ENCODE assay signal across 11 cellular contexts in the genomic region with DNA sequence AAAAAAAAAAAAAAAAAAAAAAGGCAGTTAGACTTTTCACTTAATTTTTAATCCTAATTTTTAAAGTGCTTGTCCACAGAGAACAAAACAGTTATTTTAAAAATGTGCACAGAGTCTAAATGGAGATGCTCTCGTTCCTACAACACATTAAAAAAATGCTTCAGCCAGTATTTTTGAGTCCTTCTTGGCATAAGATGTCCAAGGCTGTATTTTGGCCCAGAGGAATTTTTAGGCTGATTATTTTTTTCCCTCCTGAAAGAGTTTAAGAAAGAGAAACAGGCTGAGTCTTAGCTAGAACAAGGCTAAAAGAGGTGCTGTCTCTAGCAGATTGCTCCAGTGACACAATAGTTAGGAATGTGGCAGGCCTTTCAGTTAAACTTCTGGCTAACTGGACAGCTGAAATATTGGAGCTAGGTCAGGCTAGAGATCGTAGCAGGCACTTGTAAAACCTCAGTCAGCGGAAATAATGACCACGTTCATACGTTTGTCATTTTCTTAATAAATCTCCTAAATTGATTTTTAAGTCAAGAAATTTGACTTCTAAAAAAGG.
DNase-seq lines count a peak whose midpoint lies in the region; ATAC-seq and TF ChIP-seq lines count a peak whose summit lies in the region.
"Had no signal": no experiment of that assay in that cellular context is flagged by ENCODE, and none has a peak within 500 bp of the region (broad histone marks: within the 10 kb centered on the region; RNA-seq: fewer than 3 reads in every experiment).

No MANE protein-coding gene starts in this region.

- no peak for TF ChIP-seq RAD21 in IMR-90 (IDR thresholded peaks at IDR 0.05; ENCODE audit: low read length)

- H2BK15ac ChIP-seq in IMR-90 (ENCODE audit: low read depth, low read length), result no peak overlapping the region

- no peaks in the 10 kb centered on the region for H3K79me1 ChIP-seq in IMR-90 (ENCODE audit: low read depth in 1 of 2, low read length in 2 of 2)

- WGBS in IMR-90 (ENCODE audit: extremely low coverage in 2 of 2, insufficient read length in 1 of 2), 2 experiments, result no CpG with 5 or more reads among the region's 5 CpGs

- no peaks in the 10 kb centered on the region for H4K20me1 ChIP-seq in IMR-90 (ENCODE audit: insufficient read depth, low read length)

- TF ChIP-seq POLR2A in IMR-90 (IDR thresholded peaks at IDR 0.05; ENCODE audit: low read depth, low read length), result no peak

- POLR2A ChIA-PET in IMR-90 (lab: Charles Lee; ENCODE audit: unreplicated experiment), result interaction anchor here (0.6 kb wide), 1 partner anchor 352 kb away, joined by 3 read pairs; no protein-coding TSS in a partner anchor

- H2BK5ac ChIP-seq in IMR-90 (ENCODE audit: low read depth, low read length, poor library complexity, severe bottlenecking), result no peak overlapping the region

- H3K56ac ChIP-seq in IMR-90 (ENCODE audit: extremely low read depth, insufficient read depth, low read length), result no peak overlapping the region

- H4K5ac ChIP-seq in IMR-90 (ENCODE audit: low read depth, low read length), result no peak overlapping the region

- no peak overlapping the region for H3K4me2 ChIP-seq in IMR-90 (ENCODE audit: low read depth, low read length)

- TF ChIP-seq CTCF in IMR-90 (conservative IDR thresholded peaks at IDR 0.05; ENCODE audit: low read depth, low read length) (no peak), upper lobe of right lung (IDR thresholded peaks at IDR 0.05) (no peak)

- intact Hi-C loops in IMR-90 (cut with micrococcal nuclease), result no loop called here
- intact Hi-C loops in upper lobe of right lung (cut with DNase I), result no loop called here

- H3K27me3 ChIP-seq in IMR-90 (ENCODE audit: control insufficient read depth, insufficient read depth, low read length) (no peaks in the 10 kb centered on the region), upper lobe of right lung (no peaks in the 10 kb centered on the region)

- no peaks in the 10 kb centered on the region for H3K9me1 ChIP-seq in IMR-90 (ENCODE audit: insufficient read depth, low read length)

- H4K8ac ChIP-seq in IMR-90 (ENCODE audit: low read depth in 2 of 2, low read length in 2 of 2), result no peak overlapping the region

- H3K23ac ChIP-seq in IMR-90 (ENCODE audit: low read depth, low read length), result no peak overlapping the region

- H2AK9ac ChIP-seq in IMR-90 (replicated peaks; ENCODE audit: low read depth, low read length, poor library complexity), result no peak overlapping the region

- no peak overlapping the region for H3K14ac ChIP-seq in IMR-90 (replicated peaks; ENCODE audit: low read depth, low read length)

- H3K4me3 ChIP-seq in IMR-90 (ENCODE audit: insufficient read depth, low read depth, low read length), result no peak overlapping the region
- H3K4me3 ChIP-seq in upper lobe of right lung, result no peak overlapping the region

- H3K27ac ChIP-seq in IMR-90 (ENCODE audit: insufficient read depth, low read length), result no peak overlapping the region
- no peak overlapping the region for H3K27ac ChIP-seq in upper lobe of right lung
- H3K27ac ChIP-seq: parathyroid adenoma had no signal

- H3K36me3 ChIP-seq in IMR-90 (ENCODE audit: control insufficient read depth, insufficient read depth, low read length), result no peaks in the 10 kb centered on the region
- H3K36me3 ChIP-seq in upper lobe of right lung, result no peaks in the 10 kb centered on the region

- no peak overlapping the region for H2AFZ ChIP-seq in IMR-90 (replicated peaks; ENCODE audit: low read length, poor library complexity)
- H2AFZ ChIP-seq: parathyroid adenoma had no signal

- no peak overlapping the region for H2AK5ac ChIP-seq in IMR-90 (ENCODE audit: low read depth, low read length)

- in situ Hi-C loops in IMR-90 (cut with MboI; ENCODE audit: low sequenced_read_pairs), result no loop called here

- H3K4ac ChIP-seq in IMR-90 (ENCODE audit: low read depth, low read length), result no peak overlapping the region

- H2BK20ac ChIP-seq in IMR-90 (ENCODE audit: low read depth, low read length), result no peak overlapping the region

- no peaks in the 10 kb centered on the region for H3K4me1 ChIP-seq in IMR-90 (ENCODE audit: control insufficient read depth, insufficient read depth, low read length)
- no peaks in the 10 kb centered on the region for H3K4me1 ChIP-seq in upper lobe of right lung
- H3K4me1 ChIP-seq: parathyroid adenoma had no signal

- H4K91ac ChIP-seq in IMR-90 (ENCODE audit: insufficient read depth, low read depth, low read length), result no peak overlapping the region

- no peak overlapping the region for H3K9ac ChIP-seq in IMR-90 (ENCODE audit: low read depth, low read length)
- H3K9ac ChIP-seq: parathyroid adenoma had no signal

- no peak overlapping the region for H2BK120ac ChIP-seq in IMR-90 (ENCODE audit: low read depth, low read length)

- peak; percentile 18 for DNase-seq in IMR-90
- DNase-seq in dermis microvascular lymphatic vessel endothelial cell (ENCODE audit: low read depth in 2 of 2), result peak; percentile 55 to 67
- DNase-seq in left kidney (ENCODE audit: low read depth, low spot score), result peak; percentile 38
- no peak for DNase-seq in upper lobe of right lung
- DNase-seq in activated CD4-positive, CD25-positive, alpha-beta regulatory T cell treated with anti-CD3 and anti-CD28 coated beads, Interleukin-2, amount 50 U/mL, for 72 hours, result no peak
- DNase-seq in HuH-7.5 (ENCODE audit: low spot score), result no peak
- DNase-seq: activated CD4-positive, alpha-beta memory T cell treated with anti-CD3 and anti-CD28 coated beads for 36 hours; effector memory CD4-positive, alpha-beta T cell; stimulated activated naive CD8-positive, alpha-beta T cell treated with anti-CD3 and anti-CD28 coated beads, Interleukin-15, amount 100 ng/mL, for 72 hours had no signal

- H3K18ac ChIP-seq in IMR-90 (ENCODE audit: low read depth, low read length), result no peak overlapping the region

- dilution Hi-C loops in IMR-90 (cut with HindIII; ENCODE audit: low sequenced_read_pairs, unreplicated experiment), result no loop called here

- no TSS peak for BruUV-seq in IMR-90 (replicated peaks; lab: Mats Ljungman, UMichigan)

- ATAC-seq in IMR-90 (ENCODE audit: low read depth), result no peak
- ATAC-seq in upper lobe of right lung, result peak; percentile 68
- no peak for ATAC-seq in GM19455 (IDR thresholded peaks at IDR 0.05; ENCODE audit: unreplicated experiment)
- ATAC-seq: stimulated activated naive CD8-positive, alpha-beta T cell treated with anti-CD3 and anti-CD28 coated beads, Interleukin-15, amount 100 ng/mL, for 72 hours had no signal

- peaks cover 6% of the 10 kb centered on the region for H3K9me3 ChIP-seq in IMR-90 (ENCODE audit: control insufficient read depth, insufficient read depth, low read length)
- H3K9me3 ChIP-seq in upper lobe of right lung, result no peaks in the 10 kb centered on the region

- CTCF ChIA-PET in IMR-90 (lab: Yijun Ruan, JAX), result no interaction called here

TF ChIP-seq in IMR-90, 13 proteins besides CTCF, POLR2A, EP300 and RAD21:
- TF ChIP-seq CHD1 (IDR thresholded peaks at IDR 0.05; ENCODE audit: low read depth, low read length) (no peak), MAZ (IDR thresholded peaks at IDR 0.05; ENCODE audit: borderline replicate concordance, low read depth, low read length) (no peak), NFE2L2 (IDR thresholded peaks at IDR 0.05; ENCODE audit: low read depth, low read length) (no peak), RCOR1 (IDR thresholded peaks at IDR 0.05; ENCODE audit: insufficient replicate concordance, low read length) (no peak), SMC3 (IDR thresholded peaks at IDR 0.05; ENCODE audit: low read depth, low read length) (no peak), CEBPB (IDR thresholded peaks at IDR 0.05; ENCODE audit: low read depth, low read length) (no peak), BHLHE40 (IDR thresholded peaks at IDR 0.05; ENCODE audit: low read depth, low read length) (no peak), MAFK (IDR thresholded peaks at IDR 0.05; ENCODE audit: low read depth, low read length) (no peak), FOS (IDR thresholded peaks at IDR 0.05; ENCODE audit: low read depth, low read length) (no peak), MXI1 (IDR thresholded peaks at IDR 0.05; ENCODE audit: borderline replicate concordance, low read depth, low read length) (no peak), RFX5 (IDR thresholded peaks at IDR 0.05; ENCODE audit: low read depth, low read length) (no peak)
- TF ChIP-seq, protein P1, sequence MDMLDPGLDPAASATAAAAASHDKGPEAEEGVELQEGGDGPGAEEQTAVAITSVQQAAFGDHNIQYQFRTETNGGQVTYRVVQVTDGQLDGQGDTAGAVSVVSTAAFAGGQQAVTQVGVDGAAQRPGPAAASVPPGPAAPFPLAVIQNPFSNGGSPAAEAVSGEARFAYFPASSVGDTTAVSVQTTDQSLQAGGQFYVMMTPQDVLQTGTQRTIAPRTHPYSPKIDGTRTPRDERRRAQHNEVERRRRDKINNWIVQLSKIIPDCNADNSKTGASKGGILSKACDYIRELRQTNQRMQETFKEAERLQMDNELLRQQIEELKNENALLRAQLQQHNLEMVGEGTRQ (IDR thresholded peaks at IDR 0.05; ENCODE audit: low read depth, low read length), result no peak
- TF ChIP-seq, protein P2, sequence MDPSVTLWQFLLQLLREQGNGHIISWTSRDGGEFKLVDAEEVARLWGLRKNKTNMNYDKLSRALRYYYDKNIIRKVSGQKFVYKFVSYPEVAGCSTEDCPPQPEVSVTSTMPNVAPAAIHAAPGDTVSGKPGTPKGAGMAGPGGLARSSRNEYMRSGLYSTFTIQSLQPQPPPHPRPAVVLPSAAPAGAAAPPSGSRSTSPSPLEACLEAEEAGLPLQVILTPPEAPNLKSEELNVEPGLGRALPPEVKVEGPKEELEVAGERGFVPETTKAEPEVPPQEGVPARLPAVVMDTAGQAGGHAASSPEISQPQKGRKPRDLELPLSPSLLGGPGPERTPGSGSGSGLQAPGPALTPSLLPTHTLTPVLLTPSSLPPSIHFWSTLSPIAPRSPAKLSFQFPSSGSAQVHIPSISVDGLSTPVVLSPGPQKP (IDR thresholded peaks at IDR 0.05; ENCODE audit: borderline replicate concordance, low read depth, low read length), result no peak

Comparison
In these comparisons a context has a peak if more than half of its experiments do, and no peak if none do; other contexts are left out.
1. DNase-seq: peak in IMR-90 (single experiment), dermis microvascular lymphatic vessel endothelial cell (2 of 2) and left kidney (single experiment); none in upper lobe of right lung (single experiment), activated CD4-positive, CD25-positive, alpha-beta regulatory T cell treated with anti-CD3 and anti-CD28 coated beads, Interleukin-2, amount 50 U/mL, for 72 hours (single experiment) and HuH-7.5 (single experiment).